Comparison of ENCODE assay signal across 2 cellular contexts in genomic region chr17:49231563-49231894, GRCh38.
TF ChIP-seq lines count a peak whose summit lies in the region.

No MANE protein-coding gene starts in this region.

TF ChIP-seq in SK-N-SH, 30 proteins besides CTCF, POLR2A, EP300 and RAD21 (continued from another document):
- TF ChIP-seq PBX3 (IDR thresholded peaks at IDR 0.05) (no peak), NRF1 (IDR thresholded peaks at IDR 0.05; ENCODE audit: low read depth, low read length) (no peak), EZH2phosphoT487 (IDR thresholded peaks at IDR 0.05; ENCODE audit: borderline replicate concordance, low read depth) (no peak), TEAD4 (IDR thresholded peaks at IDR 0.05; ENCODE audit: borderline replicate concordance, insufficient read depth) (no peak)

TF ChIP-seq in SK-N-SH treated with all-trans-retinoic acid at 6 μM for 48 hours, 23 proteins besides CTCF, POLR2A, EP300 and RAD21 (continued from another document):
- TF ChIP-seq TSHZ2 (CRISPR knock-in tag; IDR thresholded peaks at IDR 0.05) (no peak), SNAI2 (CRISPR knock-in tag; IDR thresholded peaks at IDR 0.05) (no peak), TCF4 (CRISPR knock-in tag; IDR thresholded peaks at IDR 0.05; ENCODE audit: borderline replicate concordance) (no peak), BACH2 (CRISPR knock-in tag; IDR thresholded peaks at IDR 0.05; ENCODE audit: borderline replicate concordance) (no peak), ZC3H10 (CRISPR knock-in tag; IDR thresholded peaks at IDR 0.05) (no peak), POU6F1 (CRISPR knock-in tag; IDR thresholded peaks at IDR 0.05; ENCODE audit: borderline replicate concordance, low read depth) (no peak), ESRRG (CRISPR knock-in tag; IDR thresholded peaks at IDR 0.05) (no peak), CSDC2 (CRISPR knock-in tag; IDR thresholded peaks at IDR 0.05) (no peak), PPARA (CRISPR knock-in tag; IDR thresholded peaks at IDR 0.05; ENCODE audit: borderline replicate concordance) (no peak), ZFP30 (CRISPR knock-in tag; IDR thresholded peaks at IDR 0.05) (no peak), GLIS3 (CRISPR knock-in tag; IDR thresholded peaks at IDR 0.05) (no peak)
